23 cellular contexts compared by ENCODE assay signal in the genomic region with DNA sequence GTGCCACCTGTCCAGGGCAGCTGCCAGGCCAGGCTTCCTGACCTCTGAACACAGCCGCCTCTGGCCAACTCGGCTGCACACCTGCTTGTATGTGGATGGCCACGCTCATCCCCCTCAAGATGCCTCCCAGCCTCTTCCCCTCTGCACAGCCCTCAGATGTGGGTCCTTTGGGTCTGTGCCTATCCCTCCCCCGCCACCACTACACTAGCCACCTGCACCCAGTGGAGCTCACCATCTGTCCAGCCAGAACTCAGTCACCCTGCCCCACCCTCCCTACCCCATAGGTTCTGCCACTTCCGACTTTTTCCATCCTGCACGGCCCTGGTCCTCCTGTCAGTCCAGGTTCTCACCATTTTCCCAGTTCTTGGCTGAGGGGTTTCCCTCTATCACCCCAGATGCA. TPM values are rescaled to one million over a fixed set of nuclear protein-coding genes. Genes with fewer than 3 reads are reported as not detected.
DNase-seq lines count a peak whose midpoint lies in the region; ATAC-seq, FAIRE-seq and TF ChIP-seq lines count a peak whose summit lies in the region.
"Had no signal": no experiment of that assay in that cellular context is flagged by ENCODE, and none has a peak within 500 bp of the region (broad histone marks: within the 10 kb centered on the region; RNA-seq: fewer than 3 reads in every experiment).

No MANE protein-coding gene starts in this region.

- ATAC-seq in HG02798 (IDR thresholded peaks at IDR 0.05; ENCODE audit: poor library complexity, unreplicated experiment) (no peak), GM18861 (IDR thresholded peaks at IDR 0.05; ENCODE audit: unreplicated experiment) (no peak)

- no peak overlapping the region for H4K5ac ChIP-seq in H1 (ENCODE audit: insufficient read length, low read depth, low read length)

- peaks cover 0 to 24% (median 5%) of the 10 kb centered on the region in 4 experiments; a peak in 6 of 8 replicates for H3K36me3 ChIP-seq in H1 (ENCODE audit: control insufficient read depth in 2 of 4, insufficient read depth in 4 of 4, low read length in 3 of 4)
- H3K36me3 ChIP-seq: BLaER1 treated with 17β-estradiol and CSF1 and Interleukin-3, amounts not matched to agents 10 nM and 100 nM had no signal

- peaks cover 2 to 35% of the 10 kb centered on the region in 2 experiments for H4K20me1 ChIP-seq in H1 (replicated peaks in 1 of 2; ENCODE audit: control insufficient read depth in 1 of 2, insufficient read depth in 2 of 2, low read length in 2 of 2)

- FAIRE-seq in H1 (lab: Jason Lieb, UNC) = no peak

- H3K56ac ChIP-seq in H1 (replicated peaks; ENCODE audit: insufficient read length, low read depth, low read length) = no peak overlapping the region

- no peak for TF ChIP-seq CTCF in H1 (IDR thresholded peaks at IDR 0.05; ENCODE audit: control extremely low read depth in 1 of 3, insufficient read depth in 1 of 3, low read depth in 1 of 3, low read length in 3 of 3)

- H4K91ac ChIP-seq in H1 (replicated peaks; ENCODE audit: insufficient read length, low read length) = no peak overlapping the region

- no peak overlapping the region for H3K27ac ChIP-seq in H1 (ENCODE audit: low read depth, low read length)
- H3K27ac ChIP-seq: BLaER1 treated with 17β-estradiol and CSF1 and Interleukin-3, amounts not matched to agents 10 nM and 100 nM had no signal

- TF ChIP-seq POLR2A in H1 (IDR thresholded peaks at IDR 0.05; ENCODE audit: control extremely low read depth in 1 of 2, low read depth in 2 of 2, low read length in 2 of 2) = no peak

- H3K4me3 ChIP-seq in H1 (ENCODE audit: extremely low read depth in 1 of 4, insufficient read depth in 2 of 4, low read depth in 3 of 4, low read length in 4 of 4) = no peak overlapping the region
- H3K4me3 ChIP-seq: BLaER1 treated with 17β-estradiol and CSF1 and Interleukin-3, amounts not matched to agents 10 nM and 100 nM had no signal

- H4K8ac ChIP-seq in H1 (ENCODE audit: extremely low read depth, insufficient read depth, low read length) = peak overlapping the region; percentile 59; the same call in 1 of the 2 replicates

- H3K23me2 ChIP-seq in H1 (ENCODE audit: low read depth, low read length) = no peaks in the 10 kb centered on the region

- 94% methylated on average over 2 of the region's 6 CpGs; no CpG with 5 or more reads in 1 of the 2 experiments for WGBS in H1 (ENCODE audit: extremely low coverage in 1 of 2, insufficient coverage in 1 of 2, insufficient read length in 1 of 2, insufficient replicate concordance in 2 of 2, low coverage in 1 of 2, low lambda C conversion rate in 2 of 2, missing lambda C conversion rate in 1 of 2), 2 experiments

- no peaks in the 10 kb centered on the region for H3K27me3 ChIP-seq in H1 (replicated peaks in 1 of 4; ENCODE audit: control insufficient read depth in 3 of 4, extremely low read depth in 1 of 4, insufficient read depth in 3 of 4, low read length in 3 of 4)
- H3K27me3 ChIP-seq: BLaER1 treated with 17β-estradiol and CSF1 and Interleukin-3, amounts not matched to agents 10 nM and 100 nM had no signal

- no peak overlapping the region for H2BK12ac ChIP-seq in H1 (ENCODE audit: low read depth, low read length)

- CTCF ChIA-PET in H1 (lab: Charles Lee; ENCODE audit: partially characterized antibody) = interaction anchor here (1.1 kb wide), 1 partner anchor 8 kb away, joined by 3 read pairs; no protein-coding TSS in a partner anchor

- peaks cover 20% of the 10 kb centered on the region for H3K79me1 ChIP-seq in H1 (ENCODE audit: low read depth, low read length)

- no peak overlapping the region for H3K9ac ChIP-seq in H1 (replicated peaks in 1 of 4; ENCODE audit: extremely low read depth in 1 of 4, low read depth in 3 of 4, low read length in 3 of 4)
- H3K9ac ChIP-seq: BLaER1 treated with 17β-estradiol and CSF1 and Interleukin-3, amounts not matched to agents 10 nM and 100 nM; SK-N-SH had no signal

- H3K14ac ChIP-seq in H1 (ENCODE audit: insufficient read length) = no peak overlapping the region

- H3K4ac ChIP-seq in H1 (replicated peaks; ENCODE audit: insufficient read length, low read depth, low read length) = no peak overlapping the region

- peaks cover 0 to 29% (median 6%) of the 10 kb centered on the region in 4 experiments; a peak in 6 of 7 replicates for H3K4me1 ChIP-seq in H1 (replicated peaks in 1 of 4; ENCODE audit: control insufficient read depth in 3 of 4, insufficient read depth in 4 of 4, low read length in 3 of 4)

- H2BK20ac ChIP-seq in H1 (ENCODE audit: low read length) = no peak overlapping the region

- H2AFZ ChIP-seq in H1 (ENCODE audit: low read length) = no peak overlapping the region

- no peak overlapping the region for H2AK5ac ChIP-seq in H1 (ENCODE audit: low read depth, low read length)

- POLR2A ChIA-PET in H1 (lab: Charles Lee; ENCODE audit: partially characterized antibody) = interaction anchor here (0.6 to 1.7 kb wide), 5 partner anchors 8 to 191 kb away, joined by 3 to 4 read pairs (median 3); no protein-coding TSS in a partner anchor

- peaks cover 0 to 2% of the 10 kb centered on the region in 2 experiments; a peak in 1 of 4 replicates for H3K9me3 ChIP-seq in H1 (ENCODE audit: insufficient read depth in 2 of 2, low read depth in 1 of 2, low read length in 1 of 2)
- H3K9me3 ChIP-seq: BLaER1 treated with 17β-estradiol and CSF1 and Interleukin-3, amounts not matched to agents 10 nM and 100 nM; SK-N-SH had no signal

- TF ChIP-seq EP300 in H1 (IDR thresholded peaks at IDR 0.05; ENCODE audit: borderline replicate concordance in 1 of 2, low read depth in 2 of 2, low read length in 2 of 2) = no peak

- H2BK15ac ChIP-seq in H1 (ENCODE audit: low read length) = no peak overlapping the region

- peaks cover 0 to 14% of the 10 kb centered on the region in 2 experiments; a peak in 1 of 4 replicates for H3K79me2 ChIP-seq in H1 (ENCODE audit: control insufficient read depth in 1 of 2, insufficient read depth in 2 of 2, low read length in 2 of 2)

- peak; percentile 54 for DNase-seq in DMS53 (lab: John Stamatoyannopoulos, UW)
- no peak for DNase-seq in DMS53 treated with DMSO at 0.1 percent for 48 hours (lab: John Stamatoyannopoulos, UW; ENCODE audit: unreplicated experiment)
- peak; percentile 26 for DNase-seq in COLO668 (lab: John Stamatoyannopoulos, UW; ENCODE audit: unreplicated experiment)
- DNase-seq in NCI-H524 treated with DMSO at 0.1 percent for 48 hours (lab: John Stamatoyannopoulos, UW) = peak; percentile 80
- DNase-seq in H1 (ENCODE audit: low read depth in 1 of 2, low spot score in 2 of 2) = no peak
- no peak for DNase-seq in medulla oblongata (ENCODE audit: extremely low spot score)
- DNase-seq: 8988T; CD4-positive, alpha-beta memory T cell; DMS79 treated with DMSO at 0.1 percent for 48 hours; HCEC 1CT; KBM-7; MM.1S; NCI-H1048; NCI-H1417 treated with DMSO at 0.1 percent for 48 hours; NCI-H2029 treated with DMSO at 0.1 percent for 48 hours; NCI-H446 treated with DMSO at 0.1 percent for 48 hours; NCI-H774; SIG-M5; SK-N-SH; T-helper 2 cell had no signal

- no peak for TF ChIP-seq RAD21 in H1 (IDR thresholded peaks at IDR 0.05 in 1 of 2, conservative IDR thresholded peaks at IDR 0.05 in 1 of 2; ENCODE audit: low read depth in 2 of 2, low read length in 2 of 2)

- H3K23ac ChIP-seq in H1 (ENCODE audit: insufficient read length) = no peak overlapping the region

- H3K4me2 ChIP-seq in H1 (ENCODE audit: insufficient read depth in 1 of 2, low read depth in 2 of 2, low read length in 2 of 2) = no peak overlapping the region
- H3K4me2 ChIP-seq: BLaER1 treated with 17β-estradiol and CSF1 and Interleukin-3, amounts not matched to agents 10 nM and 100 nM; SK-N-SH had no signal

- 0 out of 2 replicates have a peak overlapping the region, but pooled peaks have one; percentile 30 for H2BK5ac ChIP-seq in H1 (ENCODE audit: low read depth, low read length)

- no peak overlapping the region for H3K18ac ChIP-seq in H1 (ENCODE audit: extremely low read depth, low read length)

- H2BK120ac ChIP-seq in H1 (replicated peaks; ENCODE audit: low read depth, low read length) = no peak overlapping the region

TF ChIP-seq in H1, 55 proteins besides CTCF, POLR2A, EP300 and RAD21 (continues in another document):
- TF ChIP-seq YY1 (IDR thresholded peaks at IDR 0.05; ENCODE audit: low read depth, low read length) (no peak), CREB1 (IDR thresholded peaks at IDR 0.05) (no peak), TBP (IDR thresholded peaks at IDR 0.05; ENCODE audit: low read depth, low read length) (no peak), SRF (IDR thresholded peaks at IDR 0.05; ENCODE audit: low read depth, low read length) (no peak), SIX5 (IDR thresholded peaks at IDR 0.05; ENCODE audit: low read depth, low read length) (no peak), CHD2 (IDR thresholded peaks at IDR 0.05; ENCODE audit: low read length) (no peak), RFX5 (IDR thresholded peaks at IDR 0.05; ENCODE audit: borderline replicate concordance, low read depth, low read length) (no peak), ZNF274 (IDR thresholded peaks at IDR 0.05; ENCODE audit: borderline replicate concordance, extremely low read depth, low read length) (no peak), SAP30 (IDR thresholded peaks at IDR 0.05; ENCODE audit: insufficient read depth, insufficient replicate concordance, low read length) (no peak), NANOG (IDR thresholded peaks at IDR 0.05; ENCODE audit: insufficient read depth, low read depth, low read length, poor library complexity, severe bottlenecking) (no peak), CTBP2 (IDR thresholded peaks at IDR 0.05; ENCODE audit: borderline replicate concordance, insufficient read depth, insufficient read length, low read length) (no peak), SP4 (IDR thresholded peaks at IDR 0.05; ENCODE audit: low read length) (no peak), EGR1 (IDR thresholded peaks at IDR 0.05; ENCODE audit: borderline replicate concordance, low read depth, low read length) (no peak), TAF7 (optimal IDR thresholded peaks at IDR 0.05; ENCODE audit: borderline replicate concordance, low read depth, low read length) (no peak), HDAC2 (IDR thresholded peaks at IDR 0.05; ENCODE audit: borderline replicate concordance in 1 of 2, low read depth in 2 of 2, low read length in 2 of 2) (no peak), SP2 (IDR thresholded peaks at IDR 0.05; ENCODE audit: low read length) (no peak), SIN3A (conservative IDR thresholded peaks at IDR 0.05 in 1 of 2, IDR thresholded peaks at IDR 0.05 in 1 of 2; ENCODE audit: low read depth in 1 of 2, low read length in 2 of 2) (no peak)

RNA-seq across cellular contexts. Expression of a gene that starts 44.6 kb away (rescaled TPM):
- 57.2 and 68.1 TPM in 2 replicates for total RNA-seq in H1 (2021; fragmentation: NEBNext Ultra II Directional; extraction: Animal tissue kit (Norgen Biotek cat#: 25700))
- 19.3 and 24.7 TPM in 2 replicates for polyA plus RNA-seq in H1 (2011; rRNA removed)
- polyA plus RNA-seq in H1 (2011; cell fraction: cytosol; rRNA removed) = 25.0 TPM
- 90.7 TPM for polyA plus RNA-seq in H1 (2011; cell fraction: nucleus; rRNA removed)
- 21.1 to 32.7 TPM (median 27.9 TPM) in 4 replicates for polyA plus RNA-seq in H1 (2012, experiment 1 of 2)
- polyA plus RNA-seq in H1 (2012, experiment 2 of 2) = 6.5 TPM
- polyA plus RNA-seq in H1 (2013, experiment 1 of 2) = 18.8 TPM
- polyA plus RNA-seq in H1 (2013, experiment 2 of 2) = 14.5 TPM
- polyA minus RNA-seq in H1 (2011; rRNA and poly(A)+ RNA removed) = 41.2 and 52.3 TPM in 2 replicates
- polyA minus RNA-seq in H1 (2011; cell fraction: cytosol; rRNA and poly(A)+ RNA removed) = 47.8 TPM
- 135 TPM for polyA minus RNA-seq in H1 (2011; cell fraction: nucleus; rRNA and poly(A)+ RNA removed)
- total RNA-seq: CD4-positive, alpha-beta memory T cell had no signal
- polyA plus RNA-seq: CD4-positive, alpha-beta memory T cell had no signal

Comparison
In these comparisons a context has a peak if more than half of its experiments do, and no peak if none do; other contexts are left out.
1. DNase-seq: peak in DMS53 (single experiment), COLO668 (single experiment) and NCI-H524 treated with DMSO at 0.1 percent for 48 hours (single experiment); none in DMS53 treated with DMSO at 0.1 percent for 48 hours (single experiment), H1 (0 of 2) and medulla oblongata (single experiment).